33 cellular contexts compared by ENCODE assay signal in genomic region chr5:66139313-66139712, GRCh38.
"Had no signal": no experiment of that assay in that cellular context is flagged by ENCODE, and none has a peak within 500 bp of the region (broad histone marks: within the 10 kb centered on the region; RNA-seq: fewer than 3 reads in every experiment).

No MANE protein-coding gene starts in this region.

- H3K9me3 Mint-ChIP-seq: activated naive CD8-positive, alpha-beta T cell treated with anti-CD3 and anti-CD28 coated beads, Interleukin-2, amount 10 ng/mL, durations not matched to agents 7 days and 5 days; activated T-cell treated with anti-CD3 and anti-CD28 coated beads, Interleukin-2, amount 50 U/mL, for 4 hours; activated T-helper 1 cell treated with anti-CD3 and anti-CD28 coated beads, Interleukin-12 subunit alpha, Interleukin-12 subunit beta, Interleukin-2, Interleukin-4 antibody, amounts not matched to agents 30 ng/mL and 10 ng/mL and 1 ng/mL, durations not matched to agents 14 hours and 24 hours and 36 hours; T-cell had no signal

- H3K27me3 ChIP-seq: adrenal gland, body of pancreas, breast epithelium, Peyer's patch, SJSA1 had no signal

- H3K4me3 Mint-ChIP-seq: activated B cell treated with CpG ODN at 0.5 μM for 24 hours; activated naive CD8-positive, alpha-beta T cell treated with anti-CD3 and anti-CD28 coated beads, Interleukin-2, amount 10 ng/mL, durations not matched to agents 7 days and 5 days; activated T-cell treated with anti-CD3 and anti-CD28 coated beads, Interleukin-2, amount 50 U/mL, for 4 hours; activated T-helper 1 cell treated with anti-CD3 and anti-CD28 coated beads, Interleukin-12 subunit alpha, Interleukin-12 subunit beta, Interleukin-2, Interleukin-4 antibody, amounts not matched to agents 30 ng/mL and 10 ng/mL and 1 ng/mL, durations not matched to agents 14 hours and 24 hours and 36 hours; T-cell had no signal

- H3K4me3 ChIP-seq: adrenal gland, body of pancreas, breast epithelium, Peyer's patch, SJSA1 had no signal

- H3K9ac ChIP-seq: SK-N-SH had no signal

- DNase-seq: activated B cell treated with CpG ODN at 0.5 μM for 24 hours; activated CD4-positive, alpha-beta T cell treated with anti-CD3 and anti-CD28 coated beads for 4 hours; activated CD4-positive, CD25-positive, alpha-beta regulatory T cell treated with anti-CD3 and anti-CD28 coated beads, Interleukin-2, amount 50 U/mL, for 72 hours; activated CD8-positive, alpha-beta memory T cell treated with anti-CD3 and anti-CD28 coated beads, Interleukin-2, amount 50 U/mL, for 4 hours; activated effector memory CD4-positive, alpha-beta T cell treated with Interleukin-2 at 50 U/mL for 16 hours; activated naive CD4-positive, alpha-beta T cell; activated naive CD4-positive, alpha-beta T cell treated with anti-CD3 and anti-CD28 coated beads, Interleukin-2, amount 50 U/mL, for 16 hours; activated naive CD8-positive, alpha-beta T cell treated with anti-CD3 and anti-CD28 coated beads, Interleukin-2, amount 10 ng/mL, durations not matched to agents 7 days and 5 days; activated T-cell treated with anti-CD3 and anti-CD28 coated beads for 4 hours; activated T-cell treated with anti-CD3 and anti-CD28 coated beads, Interleukin-2, amount 50 U/mL, for 4 hours; adrenal gland; body of pancreas; Karpas-422; NCI-H1105; NCI-H1417 treated with DMSO at 0.1 percent for 48 hours; NCI-H187 treated with DMSO at 0.1 percent for 48 hours; NCI-H2081 treated with DMSO at 0.1 percent for 48 hours; NCI-H226; NCI-H446 treated with DMSO at 0.1 percent for 48 hours; NCI-H524; NCI-H69; Peyer's patch; RPMI8226; SHP77 treated with DMSO at 0.1 percent for 48 hours; SK-N-SH; T-cell; T-helper 2 cell; T-helper 9 cell had no signal

- H3K27ac ChIP-seq: adrenal gland, body of pancreas, breast epithelium, Peyer's patch, SJSA1, VCaP had no signal

- H3K27me3 Mint-ChIP-seq: activated B cell treated with CpG ODN at 0.5 μM for 24 hours, T-cell had no signal

- H3K36me3 ChIP-seq: adrenal gland, breast epithelium, Peyer's patch had no signal

- ATAC-seq: activated T-cell treated with anti-CD3 and anti-CD28 coated beads, Interleukin-2, amount 50 U/mL, for 4 hours; body of pancreas; PC-3; T-cell had no signal

- H3K4me2 ChIP-seq: SK-N-SH had no signal

- H3K27ac Mint-ChIP-seq: activated naive CD8-positive, alpha-beta T cell treated with anti-CD3 and anti-CD28 coated beads, Interleukin-2, amount 10 ng/mL, durations not matched to agents 7 days and 5 days; activated T-helper 1 cell treated with anti-CD3 and anti-CD28 coated beads, Interleukin-12 subunit alpha, Interleukin-12 subunit beta, Interleukin-2, Interleukin-4 antibody, amounts not matched to agents 30 ng/mL and 10 ng/mL and 1 ng/mL, durations not matched to agents 14 hours and 24 hours and 36 hours; T-cell had no signal

- H3K4me1 ChIP-seq: breast epithelium had no signal

- H3K9me3 ChIP-seq: adrenal gland, body of pancreas, breast epithelium, Peyer's patch, SJSA1, SK-N-SH had no signal

- H3K36me3 Mint-ChIP-seq: activated naive CD8-positive, alpha-beta T cell treated with anti-CD3 and anti-CD28 coated beads, Interleukin-2, amount 10 ng/mL, durations not matched to agents 7 days and 5 days; T-cell had no signal
